19 cellular contexts compared by ENCODE assay signal in genomic region chr7:151454932-151455530, GRCh38. TPM values are rescaled to one million over a fixed set of nuclear protein-coding genes. Genes with fewer than 3 reads are reported as not detected.
DNase-seq lines count a peak whose midpoint lies in the region; ATAC-seq and TF ChIP-seq lines count a peak whose summit lies in the region.
"Had no signal": no experiment of that assay in that cellular context is flagged by ENCODE, and none has a peak within 500 bp of the region (broad histone marks: within the 10 kb centered on the region; RNA-seq: fewer than 3 reads in every experiment).

No MANE protein-coding gene starts in this region.

- no peak overlapping the region for H3K9ac ChIP-seq in H9 (ENCODE audit: extremely low read depth, insufficient read length, low read length)

- H4K5ac ChIP-seq in H9 (ENCODE audit: insufficient read length, low read depth, low read length): no peak overlapping the region

- no peak overlapping the region for H3K56ac ChIP-seq in H9 (ENCODE audit: insufficient read length, low read depth, low read length)

- peaks cover 12% of the 10 kb centered on the region; the same call in 1 of the 2 replicates for H3K27me3 Mint-ChIP-seq in H9 (ENCODE audit: low read depth)
- peaks cover 7% of the 10 kb centered on the region for H3K27me3 Mint-ChIP-seq in nephron (ENCODE audit: low read depth)

- ATAC-seq in stimulated activated effector memory CD8-positive, alpha-beta T cell treated with anti-CD3 and anti-CD28 coated beads, Interleukin-12 subunit alpha, Interleukin-12 subunit beta, amount 100 ng/mL, for 72 hours: no peak
- no peak for ATAC-seq in GM21576 (IDR thresholded peaks at IDR 0.05; ENCODE audit: unreplicated experiment)
- ATAC-seq: A549 had no signal

- no peaks in the 10 kb centered on the region for H4K20me1 ChIP-seq in H9 (ENCODE audit: control insufficient read depth, insufficient read depth, insufficient read length)

- H2BK15ac ChIP-seq in H9 (ENCODE audit: low read depth, low read length): no peak overlapping the region; the same call in none of the 2 replicates

- no peak overlapping the region for H2BK5ac ChIP-seq in H9 (ENCODE audit: insufficient read length, low read length)

- H4K8ac ChIP-seq in H9 (replicated peaks; ENCODE audit: insufficient read length, low read depth, low read length): no peak overlapping the region

- H3K14ac ChIP-seq in H9 (ENCODE audit: insufficient read depth, low read length): no peak overlapping the region

- no peak overlapping the region for H3T11ph ChIP-seq in H9 (ENCODE audit: low read length)

- no peak overlapping the region for H2BK20ac ChIP-seq in H9 (ENCODE audit: low read depth, low read length, poor library complexity, severe bottlenecking)

- H3K4me1 Mint-ChIP-seq in H9 (peaks cover 63 to 66% of the 10 kb centered on the region in 2 experiments), nephron (peaks cover 25% of the 10 kb centered on the region)
- peaks cover 23% of the 10 kb centered on the region for H3K4me1 Mint-ChIP-seq in stimulated activated effector memory CD8-positive, alpha-beta T cell treated with anti-CD3 and anti-CD28 coated beads, Interleukin-12 subunit alpha, Interleukin-12 subunit beta, amount 100 ng/mL, for 72 hours

- H2AFZ ChIP-seq in H9 (ENCODE audit: low read length): no peak overlapping the region

- no CpG with 5 or more reads among the region's 15 CpGs for WGBS in H9 (ENCODE audit: extremely low coverage, insufficient read length, low lambda C conversion rate)

- H3K18ac ChIP-seq in H9 (ENCODE audit: insufficient read length, low read depth, low read length): no peak overlapping the region

- H3K9me3 Mint-ChIP-seq in H9 (peaks cover 12% of the 10 kb centered on the region in 2 experiments), nephron (no peaks in the 10 kb centered on the region)
- H3K9me3 Mint-ChIP-seq in stimulated activated effector memory CD8-positive, alpha-beta T cell treated with anti-CD3 and anti-CD28 coated beads, Interleukin-12 subunit alpha, Interleukin-12 subunit beta, amount 100 ng/mL, for 72 hours: no peaks in the 10 kb centered on the region

- H2BK12ac ChIP-seq in H9 (ENCODE audit: insufficient read length, low read depth, low read length): no peak overlapping the region

- no peaks in the 10 kb centered on the region for H3K23me2 ChIP-seq in H9 (ENCODE audit: insufficient read length, low read depth, low read length, poor library complexity, severe bottlenecking)

- no peak overlapping the region for H3K23ac ChIP-seq in H9 (ENCODE audit: insufficient read length, low read depth, low read length)

- H2BK120ac ChIP-seq in H9 (ENCODE audit: low read depth, low read length, poor library complexity, severe bottlenecking): no peak overlapping the region

- no peak overlapping the region for H4K91ac ChIP-seq in H9 (ENCODE audit: insufficient read length, low read depth, low read length)

- no peaks in the 10 kb centered on the region for H3K79me1 ChIP-seq in H9 (ENCODE audit: insufficient read depth, low read depth, low read length, poor library complexity, severe bottlenecking)

- H3K27ac ChIP-seq in H9 (ENCODE audit: insufficient read length, low read depth, low read length): no peak overlapping the region
- H3K27ac ChIP-seq: A549, C4-2B, HL-60, RWPE1 had no signal

- H3K27ac Mint-ChIP-seq in H9 (no peak overlapping the region), nephron (peak overlapping the region; percentile 65 to 85 (median 74))
- H3K27ac Mint-ChIP-seq in stimulated activated effector memory CD8-positive, alpha-beta T cell treated with anti-CD3 and anti-CD28 coated beads, Interleukin-12 subunit alpha, Interleukin-12 subunit beta, amount 100 ng/mL, for 72 hours: peak overlapping the region; percentile 52

- H2AK5ac ChIP-seq in H9 (ENCODE audit: insufficient read length, low read length): no peak overlapping the region

- peaks cover 8% of the 10 kb centered on the region; the same call in 1 of the 2 replicates for H3K4me1 ChIP-seq in H9 (ENCODE audit: insufficient read depth, low read length)

- DNase-seq in activated CD8-positive, alpha-beta memory T cell treated with anti-CD3 and anti-CD28 coated beads for 24 hours: peak; percentile 49
- DNase-seq in activated CD8-positive, alpha-beta memory T cell treated with anti-CD3 and anti-CD28 coated beads, Interleukin-2, amount 50 U/mL, for 4 hours: no peak
- DNase-seq in H9 (peak; percentile 29), NCI-H1048 (lab: John Stamatoyannopoulos, UW) (no peak)
- DNase-seq in stimulated activated effector memory CD8-positive, alpha-beta T cell treated with anti-CD3 and anti-CD28 coated beads, Interleukin-12 subunit alpha, Interleukin-12 subunit beta, amount 100 ng/mL, for 72 hours (ENCODE audit: low spot score in 2 of 2): no peak
- DNase-seq: DMS153, EL, MV-4-11, NCI-H1694, NCI-H2107, NCI-H345, NCI-H526 treated with DMSO at 0.1 percent for 48 hours, OCI-M1 had no signal

- H3K9me3 ChIP-seq in H9 (ENCODE audit: control insufficient read depth, low read depth, low read length): no peaks in the 10 kb centered on the region

- no peak overlapping the region for H3K4me3 Mint-ChIP-seq in H9
- no peak overlapping the region for H3K4me3 Mint-ChIP-seq in nephron
- H3K4me3 Mint-ChIP-seq in stimulated activated effector memory CD8-positive, alpha-beta T cell treated with anti-CD3 and anti-CD28 coated beads, Interleukin-12 subunit alpha, Interleukin-12 subunit beta, amount 100 ng/mL, for 72 hours: no peak overlapping the region

- no peak for TF ChIP-seq CTCF in H9 (conservative IDR thresholded peaks at IDR 0.05)
- no peak for TF ChIP-seq CTCF in nephron (IDR thresholded peaks at IDR 0.05; ENCODE audit: unreplicated experiment in 3 of 3)

- H3K27me3 ChIP-seq in H9 (ENCODE audit: insufficient read depth, low read length): no peaks in the 10 kb centered on the region

- H3K4ac ChIP-seq in H9 (ENCODE audit: low read depth, low read length): no peak overlapping the region; the same call in 1 of the 2 replicates

- H3K36me3 Mint-ChIP-seq in H9 (ENCODE audit: insufficient read depth in 1 of 3, low read depth in 3 of 3) (peaks cover 6 to 13% (median 8%) of the 10 kb centered on the region in 3 experiments), nephron (ENCODE audit: low read depth) (no peaks in the 10 kb centered on the region)
- H3K36me3 Mint-ChIP-seq in stimulated activated effector memory CD8-positive, alpha-beta T cell treated with anti-CD3 and anti-CD28 coated beads, Interleukin-12 subunit alpha, Interleukin-12 subunit beta, amount 100 ng/mL, for 72 hours: no peaks in the 10 kb centered on the region

- no peak overlapping the region for H3K4me2 ChIP-seq in H9 (ENCODE audit: insufficient read depth, insufficient read length, low read length)
- H3K4me2 ChIP-seq: A549 had no signal

- no peaks in the 10 kb centered on the region for H3K79me2 ChIP-seq in H9 (ENCODE audit: insufficient read depth, low read length)

RNA-seq across cellular contexts. Expression of gene CRYGN, which starts 15.1 kb away (rescaled TPM):
- total RNA-seq in H9 (2021): 0.79 and 1.8 TPM in 2 replicates

RNA-seq across cellular contexts. Expression of gene WDR86, which starts 45.2 kb away (rescaled TPM):
- 8.1 and 9.4 TPM in 2 replicates for total RNA-seq in H9 (2021)

Comparison
In these comparisons a context has a peak if more than half of its experiments do, and no peak if none do; other contexts are left out.
1. DNase-seq: peak in activated CD8-positive, alpha-beta memory T cell treated with anti-CD3 and anti-CD28 coated beads for 24 hours (single experiment) and H9 (single experiment); none in activated CD8-positive, alpha-beta memory T cell treated with anti-CD3 and anti-CD28 coated beads, Interleukin-2, amount 50 U/mL, for 4 hours (single experiment), stimulated activated effector memory CD8-positive, alpha-beta T cell treated with anti-CD3 and anti-CD28 coated beads, Interleukin-12 subunit alpha, Interleukin-12 subunit beta, amount 100 ng/mL, for 72 hours (0 of 2) and NCI-H1048 (single experiment).
2. H3K27ac Mint-ChIP-seq: peak in nephron (3 of 3) and stimulated activated effector memory CD8-positive, alpha-beta T cell treated with anti-CD3 and anti-CD28 coated beads, Interleukin-12 subunit alpha, Interleukin-12 subunit beta, amount 100 ng/mL, for 72 hours (single experiment); none in H9 (0 of 3).